ENCODE assay signal across 13 cellular contexts in genomic region chr3:171165499-171165921, GRCh38.
A peak's percentile ranks its signal among the peaks of the same experiment; 100 is the strongest.
DNase-seq lines count a peak whose midpoint lies in the region; ATAC-seq, FAIRE-seq and TF ChIP-seq lines count a peak whose summit lies in the region.
"Had no signal": no experiment of that assay in that cellular context is flagged by ENCODE, and none has a peak within 500 bp of the region (broad histone marks: within the 10 kb centered on the region; RNA-seq: fewer than 3 reads in every experiment).

No MANE protein-coding gene starts in this region.

- H3K4me3 ChIP-seq in NT2/D1 (ENCODE audit: insufficient read length, low read depth), result no peak overlapping the region
- H3K4me3 ChIP-seq in iPS-20b (ENCODE audit: low read length), result peak overlapping the region; percentile 17; the same call in 1 of the 2 replicates
- H3K4me3 ChIP-seq: testis had no signal

- H3K9me3 Mint-ChIP-seq in chondrocyte (ENCODE audit: low read depth), result peaks cover 6% of the 10 kb centered on the region

- peaks cover 26% of the 10 kb centered on the region for H3K36me3 Mint-ChIP-seq in chondrocyte (ENCODE audit: low read depth)

- no peak for TF ChIP-seq CTCF in chondrocyte (IDR thresholded peaks at IDR 0.05)

- H3K36me3 ChIP-seq in NT2/D1 (ENCODE audit: insufficient read depth, insufficient read length, low read length), result no peaks in the 10 kb centered on the region
- H3K36me3 ChIP-seq in iPS-20b (ENCODE audit: insufficient read depth, low read depth, low read length), result peaks cover 40% of the 10 kb centered on the region; the same call in 1 of the 2 replicates

- H3K4me1 Mint-ChIP-seq in chondrocyte (ENCODE audit: low read depth), result peaks cover 7% of the 10 kb centered on the region

- no peak for TF ChIP-seq POLR2A in GM12891 (IDR thresholded peaks at IDR 0.05; ENCODE audit: low read depth, low read length)

- no peaks in the 10 kb centered on the region for H3K27me3 Mint-ChIP-seq in chondrocyte (ENCODE audit: low read depth)

- H3K4me1 ChIP-seq in NT2/D1 (ENCODE audit: insufficient read depth, insufficient read length) (peaks cover 6% of the 10 kb centered on the region), iPS-20b (ENCODE audit: insufficient read depth, low read length) (peaks cover 15% of the 10 kb centered on the region)
- H3K4me1 ChIP-seq: testis had no signal

- H3K27ac Mint-ChIP-seq in chondrocyte (ENCODE audit: unreplicated experiment), result no peak overlapping the region

- H3K4me3 Mint-ChIP-seq in chondrocyte (ENCODE audit: unreplicated experiment), result no peak overlapping the region

- H3K9ac ChIP-seq in NT2/D1 (ENCODE audit: insufficient read length, low read depth) (no peak overlapping the region), iPS-20b (ENCODE audit: low read depth, low read length) (peak overlapping the region; percentile 37; the same call in 1 of the 2 replicates)

- no peak for FAIRE-seq in GM12891 (lab: Jason Lieb, UNC)

- DNase-seq in NT2/D1 (ENCODE audit: low read depth, low spot score), result peak; percentile 60
- no peak for DNase-seq in SIG-M5 treated with dmso at 0.1 percent for 504 hours (lab: John Stamatoyannopoulos, UW; ENCODE audit: unreplicated experiment)
- DNase-seq in GM12891 (ENCODE audit: insufficient read length, low spot score), result no peak
- no peak for DNase-seq in chondrocyte (ENCODE audit: low spot score)
- DNase-seq in superior temporal gyrus (ENCODE audit: extremely low spot score), result no peak
- DNase-seq: activated CD8-positive, alpha-beta memory T cell treated with anti-CD3 and anti-CD28 coated beads for 24 hours; DMS153; NCI-H146; stimulated activated CD4-positive, alpha-beta T cell treated with anti-CD3 and anti-CD28 coated beads, Interleukin-1b, Interleukin-23, amount 100 ng/mL, for 48 hours; testis had no signal

- peaks cover 33% of the 10 kb centered on the region for H3K9me3 ChIP-seq in NT2/D1 (ENCODE audit: insufficient read depth, low read length)
- peaks cover 6% of the 10 kb centered on the region; the same call in 1 of the 2 replicates for H3K9me3 ChIP-seq in iPS-20b (ENCODE audit: insufficient read depth, low read depth, low read length)
- H3K9me3 ChIP-seq: testis had no signal

- ATAC-seq in GM18511 (IDR thresholded peaks at IDR 0.05; ENCODE audit: unreplicated experiment), result peak; percentile 17
- peak; percentile 51 for ATAC-seq in GM21528 (IDR thresholded peaks at IDR 0.05; ENCODE audit: low FRiP score, unreplicated experiment)

- no peak overlapping the region for H3K27ac ChIP-seq in iPS-20b (ENCODE audit: low read length)
- H3K27ac ChIP-seq: testis had no signal

- H3K27me3 ChIP-seq in NT2/D1 (ENCODE audit: insufficient read depth, insufficient read length) (no peaks in the 10 kb centered on the region), iPS-20b (ENCODE audit: insufficient read depth, low read length) (no peaks in the 10 kb centered on the region)
- H3K27me3 ChIP-seq: testis had no signal

TF ChIP-seq in GM12891, 5 proteins besides CTCF, POLR2A, EP300 and RAD21:
- TF ChIP-seq POLR2AphosphoS5 (IDR thresholded peaks at IDR 0.05; ENCODE audit: low read depth, low read length) (no peak), PAX5 (IDR thresholded peaks at IDR 0.05; ENCODE audit: insufficient read depth, low read length, severe bottlenecking) (no peak), TAF1 (IDR thresholded peaks at IDR 0.05; ENCODE audit: low read depth, low read length) (no peak), SPI1 (IDR thresholded peaks at IDR 0.05; ENCODE audit: low read depth, low read length) (no peak), POU2F2 (IDR thresholded peaks at IDR 0.05; ENCODE audit: low read depth, low read length) (no peak)
TF ChIP-seq in GM12891: peak in this region for 0.
